ENCODE assay signal across 8 cellular contexts in genomic region chr9:134134949-134135342, GRCh38. TPM values are rescaled to one million over a fixed set of nuclear protein-coding genes. Genes with fewer than 3 reads are reported as not detected.
DNase-seq lines count a peak whose midpoint lies in the region; ATAC-seq and TF ChIP-seq lines count a peak whose summit lies in the region.

No MANE protein-coding gene starts in this region.

- H3K4me1 Mint-ChIP-seq in MCF 10A (ENCODE audit: insufficient read depth, unreplicated experiment): peaks cover 31% of the 10 kb centered on the region

- H3K79me1 ChIP-seq in mesendoderm (ENCODE audit: low read length): peaks cover 16% of the 10 kb centered on the region

- H2BK5ac ChIP-seq in mesendoderm (ENCODE audit: low read length): no peak overlapping the region

- H4K8ac ChIP-seq in mesendoderm (ENCODE audit: low read depth, low read length): no peak overlapping the region

- no peak overlapping the region for H2AK5ac ChIP-seq in mesendoderm (ENCODE audit: low read length)

- no TSS peak for BruUV-seq in MCF 10A (replicated peaks; lab: Mats Ljungman, UMichigan)

- H3K27me3 ChIP-seq in HUES64 (ENCODE audit: insufficient read depth, low read length): no peaks in the 10 kb centered on the region
- H3K27me3 ChIP-seq in mesendoderm (ENCODE audit: insufficient read depth, low read length, poor library complexity): no peaks in the 10 kb centered on the region
- H3K27me3 ChIP-seq in aorta (ENCODE audit: control insufficient read depth in 1 of 2, insufficient read depth in 2 of 2, low read length in 1 of 2): no peaks in the 10 kb centered on the region

- POLR2A ChIA-PET in MCF 10A (lab: Yijun Ruan, JAX): interaction anchor here (0.7 to 2.9 kb wide), 6 partner anchors 47 to 272 kb away, joined by 3 to 23 read pairs (median 4); no protein-coding TSS in a partner anchor

- H3K36me3 Mint-ChIP-seq in MCF 10A (ENCODE audit: insufficient read depth, unreplicated experiment): peaks cover 13% of the 10 kb centered on the region

- H3K36me3 ChIP-seq in HUES64 (ENCODE audit: insufficient read depth, low read length) (peaks cover 16% of the 10 kb centered on the region), mesendoderm (ENCODE audit: control insufficient read depth, insufficient read depth, low read length) (peaks cover 1% of the 10 kb centered on the region), aorta (ENCODE audit: control insufficient read depth in 1 of 2, insufficient read depth in 2 of 2, low read length in 1 of 2) (no peaks in the 10 kb centered on the region)

- no peak for DNase-seq in MCF 10A (ENCODE audit: unreplicated experiment)
- no peak for DNase-seq in mesendoderm
- DNase-seq in aorta: no peak
- no peak for DNase-seq in COLO668 (lab: John Stamatoyannopoulos, UW; ENCODE audit: unreplicated experiment)
- DNase-seq in AG20443 (ENCODE audit: low spot score): no peak

- peaks cover 36% of the 10 kb centered on the region for H3K79me2 ChIP-seq in mesendoderm (ENCODE audit: control insufficient read depth, insufficient read depth, low read length)

- peak overlapping the region; percentile 77 for H3K4me3 Mint-ChIP-seq in MCF 10A (ENCODE audit: unreplicated experiment)

- peak overlapping the region; percentile 28 for H3K4me2 ChIP-seq in mesendoderm (ENCODE audit: low read length)

- H3K4me1 ChIP-seq in HUES64 (ENCODE audit: insufficient read depth, low read length) (peaks cover 19% of the 10 kb centered on the region), mesendoderm (ENCODE audit: control insufficient read depth, low read depth, low read length) (peaks cover 2% of the 10 kb centered on the region), aorta (ENCODE audit: control insufficient read depth in 1 of 2, insufficient read depth in 2 of 2, low read length in 2 of 2) (no peaks in the 10 kb centered on the region)

- no peak overlapping the region for H4K5ac ChIP-seq in mesendoderm (ENCODE audit: low read length)

- TF ChIP-seq CTCF in MCF 10A (IDR thresholded peaks at IDR 0.05; ENCODE audit: unreplicated experiment): no peak

- H3K9me3 ChIP-seq in HUES64 (ENCODE audit: insufficient read depth, low read depth, low read length): no peaks in the 10 kb centered on the region
- no peaks in the 10 kb centered on the region for H3K9me3 ChIP-seq in aorta (ENCODE audit: control insufficient read depth, low read length)

- no peak overlapping the region for H3K23ac ChIP-seq in mesendoderm (ENCODE audit: low read length)

- no peak for ATAC-seq in aorta (ENCODE audit: low FRiP score)
- no peak for ATAC-seq in HG03108 (IDR thresholded peaks at IDR 0.05; ENCODE audit: unreplicated experiment)

- peak overlapping the region; percentile 96 for H3K9ac ChIP-seq in HUES64 (ENCODE audit: low read depth, low read length)
- H3K9ac ChIP-seq in mesendoderm (ENCODE audit: low read length): peak overlapping the region; percentile 83

- H3K27me3 Mint-ChIP-seq in MCF 10A (ENCODE audit: insufficient read depth, unreplicated experiment): no peaks in the 10 kb centered on the region

- H3K27ac ChIP-seq in HUES64 (ENCODE audit: low read depth, low read length) (peak overlapping the region; percentile 87), mesendoderm (ENCODE audit: low read depth, low read length) (no peak overlapping the region), aorta (ENCODE audit: low read depth in 1 of 2, low read length in 2 of 2) (peak overlapping the region in 1 of 2 donors; percentile 81)

- H3K9me3 Mint-ChIP-seq in MCF 10A (ENCODE audit: unreplicated experiment): no peaks in the 10 kb centered on the region

- H3K4me3 ChIP-seq in GM08714 (ENCODE audit: low read length) (peak overlapping the region; percentile 86; the same call in 1 of the 2 replicates), HUES64 (ENCODE audit: low read length) (peak overlapping the region; percentile 72), mesendoderm (ENCODE audit: low read length) (peak overlapping the region; percentile 79), aorta (ENCODE audit: low read length in 2 of 2) (peak overlapping the region; percentile 89 to 97)

- intact Hi-C loops in MCF 10A (cut with micrococcal nuclease): no loop called here
- intact Hi-C loops in aorta (cut with DNase I): loop anchor here in 1 of 2 donors (2.0 kb wide), 1 partner anchor 110 kb away; the partner anchor contains the start of gene BRD3OS

- CTCF ChIA-PET in MCF 10A (lab: Yijun Ruan, JAX): interaction anchor here (0.7 kb wide), 1 partner anchor 221 kb away, joined by 3 read pairs; no protein-coding TSS in a partner anchor

- no peak overlapping the region for H2BK15ac ChIP-seq in mesendoderm (replicated peaks; ENCODE audit: low read depth)

- 26% methylated on average over 7 of the region's 7 CpGs for WGBS in HUES64
- no CpG with 5 or more reads among the region's 7 CpGs for WGBS in mesendoderm (ENCODE audit: extremely low coverage, insufficient coverage, low lambda C conversion rate)
- 26 to 31% methylated on average over 7 of the region's 7 CpGs for WGBS in aorta, 2 donors

- peak overlapping the region; percentile 22 for H3K4ac ChIP-seq in mesendoderm (ENCODE audit: low read depth, low read length)

- peak overlapping the region; percentile 94 for H3K56ac ChIP-seq in mesendoderm (ENCODE audit: low read length)

- no peak overlapping the region for H2BK120ac ChIP-seq in mesendoderm (ENCODE audit: low read depth, low read length)

- peak overlapping the region; percentile 81 for H3K27ac Mint-ChIP-seq in MCF 10A (ENCODE audit: low read depth, unreplicated experiment)

- no peak overlapping the region for H3K18ac ChIP-seq in mesendoderm (ENCODE audit: low read length)

RNA-seq across cellular contexts. Expression of gene WDR5, which starts 0.9 kb away (rescaled TPM):
- polyA plus RNA-seq in HUES64 (2013, experiment 1 of 2): 45.0 TPM
- polyA plus RNA-seq in HUES64 (2013, experiment 2 of 2): 43.0 TPM
- total RNA-seq in MCF 10A (2022) (36.5 and 43.8 TPM in 2 replicates), aorta (10 to 100 TPM; 15.4 to 25.1 TPM)
- polyA plus RNA-seq in mesendoderm (2013, experiment 1 of 2): 50.8 TPM
- polyA plus RNA-seq in mesendoderm (2013, experiment 2 of 2): 52.5 TPM
- polyA plus RNA-seq in aorta: 10 to 100 TPM; 11.5 to 14.9 TPM

RNA-seq across cellular contexts. Expression of gene RNU6ATAC, which starts 29.4 kb away (rescaled TPM):
- 36,977 TPM for polyA plus RNA-seq in HUES64 (2013, experiment 1 of 2)
- 26,497 TPM for polyA plus RNA-seq in HUES64 (2013, experiment 2 of 2)
- total RNA-seq in MCF 10A (2022): 21.0 and 53.3 TPM in 2 replicates
- not detected for polyA plus RNA-seq in mesendoderm (2013, experiment 1 of 2)
- not detected for polyA plus RNA-seq in mesendoderm (2013, experiment 2 of 2)
- 100 to 1,000 TPM; 119 to 181 TPM for total RNA-seq in aorta
- not detected for polyA plus RNA-seq in aorta
